Comparison of ENCODE assay signal across 15 cellular contexts in genomic region chr14:87109271-87109670, GRCh38.
DNase-seq lines count a peak whose midpoint lies in the region; ATAC-seq and TF ChIP-seq lines count a peak whose summit lies in the region.
"Had no signal": no experiment of that assay in that cellular context is flagged by ENCODE, and none has a peak within 500 bp of the region (broad histone marks: within the 10 kb centered on the region; RNA-seq: fewer than 3 reads in every experiment).

No MANE protein-coding gene starts in this region.

- no peak overlapping the region for H3K4me3 Mint-ChIP-seq in MCF 10A (ENCODE audit: unreplicated experiment)
- H3K4me3 Mint-ChIP-seq: CD4-positive, CD25-positive, alpha-beta regulatory T cell had no signal

- H3K9me3 Mint-ChIP-seq in MCF 10A (ENCODE audit: unreplicated experiment) = no peaks in the 10 kb centered on the region

- peaks cover 11% of the 10 kb centered on the region for H3K4me1 Mint-ChIP-seq in MCF 10A (ENCODE audit: insufficient read depth, unreplicated experiment)
- H3K4me1 Mint-ChIP-seq: CD4-positive, CD25-positive, alpha-beta regulatory T cell had no signal

- no peak for TF ChIP-seq CTCF in MCF 10A (IDR thresholded peaks at IDR 0.05; ENCODE audit: unreplicated experiment)
- TF ChIP-seq CTCF in mammary epithelial cell (conservative IDR thresholded peaks at IDR 0.05 in 1 of 2, IDR thresholded peaks at IDR 0.05 in 1 of 2; ENCODE audit: extremely low read depth in 1 of 2, insufficient read depth in 1 of 2, low read depth in 1 of 2, low read length in 2 of 2) = no peak
- no peak for TF ChIP-seq CTCF in fibroblast of lung (conservative IDR thresholded peaks at IDR 0.05 in 1 of 2, IDR thresholded peaks at IDR 0.05 in 1 of 2; ENCODE audit: low read depth in 1 of 2, low read length in 2 of 2)
- no peak for TF ChIP-seq CTCF in lower leg skin (IDR thresholded peaks at IDR 0.05)

- POLR2A ChIA-PET in MCF 10A (lab: Yijun Ruan, JAX) = interaction anchor here (0.8 kb wide), 1 partner anchor 59 kb away, joined by 3 read pairs; no protein-coding TSS in a partner anchor

- no peak for ATAC-seq in GM18870 (IDR thresholded peaks at IDR 0.05; ENCODE audit: unreplicated experiment)
- ATAC-seq: GM12878 had no signal

- H4K20me1 ChIP-seq in mammary epithelial cell (ENCODE audit: insufficient read depth, low read length) (no peaks in the 10 kb centered on the region), fibroblast of lung (ENCODE audit: control insufficient read depth, extremely low read depth, insufficient read depth, low read length) (no peaks in the 10 kb centered on the region)
- H4K20me1 ChIP-seq: BLaER1 treated with 17β-estradiol and CSF1 and Interleukin-3, amounts not matched to agents 10 nM and 100 nM had no signal

- no peak overlapping the region for H3K27ac ChIP-seq in mammary epithelial cell (ENCODE audit: insufficient read depth, low read depth, low read length)
- peak overlapping the region; percentile 47 for H3K27ac ChIP-seq in SJCRH30
- no peak overlapping the region for H3K27ac ChIP-seq in fibroblast of lung (ENCODE audit: insufficient read depth, low read length)
- H3K27ac ChIP-seq: BLaER1 treated with 17β-estradiol and CSF1 and Interleukin-3, amounts not matched to agents 10 nM and 100 nM had no signal

- no peaks in the 10 kb centered on the region for H3K27me3 Mint-ChIP-seq in MCF 10A (ENCODE audit: insufficient read depth, unreplicated experiment)
- H3K27me3 Mint-ChIP-seq: CD4-positive, CD25-positive, alpha-beta regulatory T cell had no signal

- H3K4me2 ChIP-seq in mammary epithelial cell (ENCODE audit: insufficient read depth, low read depth, low read length) (no peak overlapping the region), fibroblast of lung (ENCODE audit: extremely low read depth, insufficient read depth, low read length) (peak overlapping the region; percentile 5)
- H3K4me2 ChIP-seq: BLaER1 treated with 17β-estradiol and CSF1 and Interleukin-3, amounts not matched to agents 10 nM and 100 nM had no signal

- H3K9me3 ChIP-seq in mammary epithelial cell (replicated peaks; ENCODE audit: insufficient read depth, low read length) = no peaks in the 10 kb centered on the region
- no peaks in the 10 kb centered on the region; the same call in 1 of the 2 replicates for H3K9me3 ChIP-seq in SJCRH30 (replicated peaks)
- H3K9me3 ChIP-seq in fibroblast of lung (ENCODE audit: control insufficient read depth, insufficient read depth, low read depth, low read length) = no peaks in the 10 kb centered on the region
- H3K9me3 ChIP-seq: BLaER1 treated with 17β-estradiol and CSF1 and Interleukin-3, amounts not matched to agents 10 nM and 100 nM; HAP-1 had no signal

- H3K36me3 ChIP-seq in mammary epithelial cell (ENCODE audit: insufficient read depth, low read length) (no peaks in the 10 kb centered on the region), SJCRH30 (no peaks in the 10 kb centered on the region), fibroblast of lung (ENCODE audit: control insufficient read depth, insufficient read depth, low read length) (no peaks in the 10 kb centered on the region)
- H3K36me3 ChIP-seq: BLaER1 treated with 17β-estradiol and CSF1 and Interleukin-3, amounts not matched to agents 10 nM and 100 nM; HAP-1 had no signal

- H3K4me1 ChIP-seq in mammary epithelial cell (ENCODE audit: insufficient read depth, low read length) (peaks cover 12% of the 10 kb centered on the region), SJCRH30 (peaks cover 16% of the 10 kb centered on the region), fibroblast of lung (ENCODE audit: control insufficient read depth, extremely low read depth, insufficient read depth, low read length) (no peaks in the 10 kb centered on the region)
- H3K4me1 ChIP-seq: BLaER1 treated with 17β-estradiol and CSF1 and Interleukin-3, amounts not matched to agents 10 nM and 100 nM; HAP-1 had no signal

- CTCF ChIA-PET in MCF 10A (lab: Yijun Ruan, JAX) = interaction anchor here (0.6 to 1.2 kb wide), 2 partner anchors 10 to 42 kb away, joined by 3 read pairs; no protein-coding TSS in a partner anchor
- CTCF ChIA-PET in mammary epithelial cell (lab: Charles Lee; ENCODE audit: low non-redundant PET) = no interaction called here

- H3K9ac ChIP-seq in mammary epithelial cell (ENCODE audit: insufficient read depth, low read length) (no peak overlapping the region), fibroblast of lung (ENCODE audit: insufficient read depth, low read length) (no peak overlapping the region)
- H3K9ac ChIP-seq: BLaER1 treated with 17β-estradiol and CSF1 and Interleukin-3, amounts not matched to agents 10 nM and 100 nM had no signal

- peak; percentile 2 for DNase-seq in MCF 10A (ENCODE audit: unreplicated experiment)
- DNase-seq in mammary epithelial cell = no peak
- peak in 1 of 2 experiments; percentile 17 for DNase-seq in SJCRH30
- no peak for DNase-seq in fibroblast of lung (ENCODE audit: low read depth in 2 of 2)
- DNase-seq in lower leg skin (ENCODE audit: low spot score in 2 of 2) = no peak
- DNase-seq in pons (ENCODE audit: low spot score) = no peak
- DNase-seq: 8988T; ACHN; CD4-positive, CD25-positive, alpha-beta regulatory T cell; DMS79; GOT3 had no signal

- no peak overlapping the region for H3K4me3 ChIP-seq in mammary epithelial cell (replicated peaks in 1 of 3; ENCODE audit: insufficient read depth in 1 of 3, low read depth in 2 of 3, low read length in 3 of 3)
- H3K4me3 ChIP-seq in SJCRH30 = no peak overlapping the region
- no peak overlapping the region for H3K4me3 ChIP-seq in fibroblast of lung (replicated peaks in 1 of 4; ENCODE audit: control extremely low read depth in 1 of 4, insufficient read depth in 1 of 4, low read depth in 3 of 4, low read length in 4 of 4)
- H3K4me3 ChIP-seq in lower leg skin (ENCODE audit: low read depth, poor library complexity, severe bottlenecking) = no peak overlapping the region
- H3K4me3 ChIP-seq: BLaER1 treated with 17β-estradiol and CSF1 and Interleukin-3, amounts not matched to agents 10 nM and 100 nM; GM12878; HAP-1 had no signal

- no peak overlapping the region for H2AFZ ChIP-seq in mammary epithelial cell (ENCODE audit: low read depth, low read length)
- no peak overlapping the region for H2AFZ ChIP-seq in fibroblast of lung (ENCODE audit: low read length)

- no peak for TF ChIP-seq POLR2A in lower leg skin (IDR thresholded peaks at IDR 0.05)

- no peaks in the 10 kb centered on the region for H3K36me3 Mint-ChIP-seq in MCF 10A (ENCODE audit: insufficient read depth, unreplicated experiment)
- H3K36me3 Mint-ChIP-seq: CD4-positive, CD25-positive, alpha-beta regulatory T cell had no signal

- intact Hi-C loops in MCF 10A (cut with micrococcal nuclease) = no loop called here
- intact Hi-C loops in mammary epithelial cell (cut with micrococcal nuclease) = no loop called here
- intact Hi-C loops in lower leg skin (cut with DNase I; ENCODE audit: low total_unique reads) = no loop called here

- BruUV-seq in MCF 10A (replicated peaks; lab: Mats Ljungman, UMichigan) (no TSS peak), mammary epithelial cell (replicated peaks; lab: Mats Ljungman, UMichigan) (no TSS peak)

- WGBS in mammary epithelial cell (ENCODE audit: low coverage, missing lambda C conversion rate) = 98% methylated on average over 3 of the region's 3 CpGs
- 93 to 95% methylated on average over 3 of the region's 3 CpGs for WGBS in lower leg skin, 2 donors

- H3K27ac Mint-ChIP-seq in MCF 10A (ENCODE audit: low read depth, unreplicated experiment) = no peak overlapping the region
- H3K27ac Mint-ChIP-seq: CD4-positive, CD25-positive, alpha-beta regulatory T cell had no signal

- H3K79me2 ChIP-seq in mammary epithelial cell (ENCODE audit: insufficient read depth, low read length) (no peaks in the 10 kb centered on the region), fibroblast of lung (ENCODE audit: control insufficient read depth, insufficient read depth, low read length) (no peaks in the 10 kb centered on the region)

- dilution Hi-C loops in mammary epithelial cell (cut with HindIII; ENCODE audit: low sequenced_read_pairs) = no loop called here

- in situ Hi-C loops in mammary epithelial cell (cut with MboI; ENCODE audit: low sequenced_read_pairs in 2 of 2) = no loop called here

- H3K27me3 ChIP-seq in mammary epithelial cell (ENCODE audit: insufficient read depth, low read length) = no peaks in the 10 kb centered on the region
- H3K27me3 ChIP-seq in SJCRH30 = no peaks in the 10 kb centered on the region
- H3K27me3 ChIP-seq in fibroblast of lung (ENCODE audit: control insufficient read depth, insufficient read depth, low read length) = no peaks in the 10 kb centered on the region
- H3K27me3 ChIP-seq: BLaER1 treated with 17β-estradiol and CSF1 and Interleukin-3, amounts not matched to agents 10 nM and 100 nM had no signal
